18 cellular contexts compared by ENCODE assay signal in genomic region chr4:4758708-4759107, GRCh38.
DNase-seq lines count a peak whose midpoint lies in the region; ATAC-seq lines count a peak whose summit lies in the region.
"Had no signal": no experiment of that assay in that cellular context is flagged by ENCODE, and none has a peak within 500 bp of the region (broad histone marks: within the 10 kb centered on the region; RNA-seq: fewer than 3 reads in every experiment).

No MANE protein-coding gene starts in this region.

- POLR2A ChIA-PET in activated CD4-positive, alpha-beta memory T cell treated with anti-CD3 and anti-CD28 coated beads for 36 hours (lab: Charles Lee), result no interaction called here
- POLR2A ChIA-PET in activated CD4-positive, alpha-beta memory T cell treated with anti-CD3 and anti-CD28 coated beads, Interleukin-2, amount 10 ng/mL, durations not matched to agents 7 days and 5 days (lab: Charles Lee), result no interaction called here

- no peak overlapping the region for H3K27ac Mint-ChIP-seq in activated CD4-positive, alpha-beta memory T cell treated with anti-CD3 and anti-CD28 coated beads for 36 hours
- no peak overlapping the region for H3K27ac Mint-ChIP-seq in activated CD4-positive, alpha-beta memory T cell treated with anti-CD3 and anti-CD28 coated beads, Interleukin-2, amount 10 ng/mL, durations not matched to agents 7 days and 5 days

- H3K4me3 Mint-ChIP-seq in activated CD4-positive, alpha-beta memory T cell treated with anti-CD3 and anti-CD28 coated beads for 36 hours, result no peak overlapping the region
- no peak overlapping the region for H3K4me3 Mint-ChIP-seq in activated CD4-positive, alpha-beta memory T cell treated with anti-CD3 and anti-CD28 coated beads, Interleukin-2, amount 10 ng/mL, durations not matched to agents 7 days and 5 days
- H3K4me3 Mint-ChIP-seq: central memory CD8-positive, alpha-beta T cell had no signal

- CTCF ChIA-PET in activated CD4-positive, alpha-beta memory T cell treated with anti-CD3 and anti-CD28 coated beads for 36 hours (lab: Charles Lee), result no interaction called here
- CTCF ChIA-PET in activated CD4-positive, alpha-beta memory T cell treated with anti-CD3 and anti-CD28 coated beads, Interleukin-2, amount 10 ng/mL, durations not matched to agents 7 days and 5 days (lab: Charles Lee), result no interaction called here

- ATAC-seq in GM21619 (IDR thresholded peaks at IDR 0.05; ENCODE audit: unreplicated experiment) (peak; percentile 33), HG03442 (IDR thresholded peaks at IDR 0.05; ENCODE audit: unreplicated experiment) (peak; percentile 31)
- ATAC-seq: left lung, sciatic nerve had no signal

- DNase-seq in activated CD4-positive, alpha-beta memory T cell treated with anti-CD3 and anti-CD28 coated beads for 36 hours, result peak; percentile 38
- no peak for DNase-seq in activated CD4-positive, alpha-beta memory T cell treated with anti-CD3 and anti-CD28 coated beads, Interleukin-2, amount 10 ng/mL, durations not matched to agents 7 days and 5 days
- DNase-seq in iPS-NIHi11 (ENCODE audit: low spot score) (no peak), cerebellar nuclear complex (lab: John Stamatoyannopoulos, UW) (no peak), KBM-7 (no peak)
- no peak for DNase-seq in stimulated activated CD4-positive, alpha-beta T cell treated with anti-CD3 and anti-CD28 coated beads, Interleukin-1b, Interleukin-23, amount 100 ng/mL, for 48 hours
- DNase-seq: activated CD4-positive, alpha-beta T cell treated with anti-CD3 and anti-CD28 coated beads, Interleukin-2, amount 50 U/mL, for 1 hour; activated T-cell treated with anti-CD3 and anti-CD28 coated beads, Interleukin-2, amount 50 U/mL, for 48 hours; DMS79; foreskin fibroblast; left lung; NCI-H187 treated with DMSO at 0.1 percent for 48 hours; OCI-M1; SK-N-SH had no signal

- no peaks in the 10 kb centered on the region for H3K36me3 Mint-ChIP-seq in activated CD4-positive, alpha-beta memory T cell treated with anti-CD3 and anti-CD28 coated beads for 36 hours
- H3K36me3 Mint-ChIP-seq in activated CD4-positive, alpha-beta memory T cell treated with anti-CD3 and anti-CD28 coated beads, Interleukin-2, amount 10 ng/mL, durations not matched to agents 7 days and 5 days (ENCODE audit: low read depth), result no peaks in the 10 kb centered on the region

- H3K27me3 Mint-ChIP-seq in activated CD4-positive, alpha-beta memory T cell treated with anti-CD3 and anti-CD28 coated beads for 36 hours, result no peaks in the 10 kb centered on the region
- peaks cover 3% of the 10 kb centered on the region for H3K27me3 Mint-ChIP-seq in activated CD4-positive, alpha-beta memory T cell treated with anti-CD3 and anti-CD28 coated beads, Interleukin-2, amount 10 ng/mL, durations not matched to agents 7 days and 5 days
- H3K27me3 Mint-ChIP-seq: central memory CD8-positive, alpha-beta T cell had no signal

- intact Hi-C loops in activated CD4-positive, alpha-beta memory T cell treated with anti-CD3 and anti-CD28 coated beads for 36 hours (cut with micrococcal nuclease), result no loop called here

- H3K4me1 Mint-ChIP-seq in activated CD4-positive, alpha-beta memory T cell treated with anti-CD3 and anti-CD28 coated beads for 36 hours (ENCODE audit: low read depth), result peaks cover 19% of the 10 kb centered on the region
- peaks cover 14% of the 10 kb centered on the region for H3K4me1 Mint-ChIP-seq in activated CD4-positive, alpha-beta memory T cell treated with anti-CD3 and anti-CD28 coated beads, Interleukin-2, amount 10 ng/mL, durations not matched to agents 7 days and 5 days

- in situ Hi-C loops in KBM-7 (cut with MboI; ENCODE audit: low pct_unique_long_range_greater_than_20kb, low sequenced_read_pairs), result no loop called here

- H3K9me3 Mint-ChIP-seq in activated CD4-positive, alpha-beta memory T cell treated with anti-CD3 and anti-CD28 coated beads for 36 hours, result no peaks in the 10 kb centered on the region
- H3K9me3 Mint-ChIP-seq in activated CD4-positive, alpha-beta memory T cell treated with anti-CD3 and anti-CD28 coated beads, Interleukin-2, amount 10 ng/mL, durations not matched to agents 7 days and 5 days, result no peaks in the 10 kb centered on the region
- H3K9me3 Mint-ChIP-seq: central memory CD8-positive, alpha-beta T cell had no signal
